ENCODE assay signal across 24 cellular contexts in genomic region chr1:69930396-69930795, GRCh38.
DNase-seq lines count a peak whose midpoint lies in the region; TF ChIP-seq lines count a peak whose summit lies in the region.
"Had no signal": no experiment of that assay in that cellular context is flagged by ENCODE, and none has a peak within 500 bp of the region (broad histone marks: within the 10 kb centered on the region; RNA-seq: fewer than 3 reads in every experiment).

No MANE protein-coding gene starts in this region.

- no peaks in the 10 kb centered on the region for H4K20me1 ChIP-seq in H9 (ENCODE audit: control insufficient read depth, insufficient read depth, insufficient read length)
- H4K20me1 ChIP-seq in GM23248 (ENCODE audit: insufficient read depth), result no peaks in the 10 kb centered on the region
- H4K20me1 ChIP-seq: BLaER1 had no signal

- no peaks in the 10 kb centered on the region for H3K23me2 ChIP-seq in H9 (ENCODE audit: insufficient read length, low read depth, low read length, poor library complexity, severe bottlenecking)

- H3F3A ChIP-seq in GM23248 (ENCODE audit: insufficient read depth), result no peaks in the 10 kb centered on the region

- H3K9me3 Mint-ChIP-seq in H9, result peaks cover 26 to 28% of the 10 kb centered on the region in 2 experiments

- H4K8ac ChIP-seq in mesenchymal stem cell (ENCODE audit: low read length), result no peak overlapping the region
- no peak overlapping the region for H4K8ac ChIP-seq in H9 (replicated peaks; ENCODE audit: insufficient read length, low read depth, low read length)

- intact Hi-C loops in left ventricle myocardium inferior (cut with micrococcal nuclease), result no loop called here

- TF ChIP-seq CTCF in choroid plexus epithelial cell (conservative IDR thresholded peaks at IDR 0.05; ENCODE audit: low read depth, low read length) (no peak), fibroblast of villous mesenchyme (IDR thresholded peaks at IDR 0.05; ENCODE audit: insufficient read depth, low read depth, low read length) (no peak), H9 (conservative IDR thresholded peaks at IDR 0.05) (no peak), left ventricle myocardium inferior (IDR thresholded peaks at IDR 0.05; ENCODE audit: borderline replicate concordance) (no peak)

- H2BK120ac ChIP-seq in mesenchymal stem cell (ENCODE audit: low read depth, low read length), result no peak overlapping the region
- no peak overlapping the region for H2BK120ac ChIP-seq in H9 (ENCODE audit: low read depth, low read length, poor library complexity, severe bottlenecking)

- DNase-seq in choroid plexus epithelial cell (ENCODE audit: low read depth) (peak; percentile 50), fibroblast of villous mesenchyme (ENCODE audit: low read depth) (peak; percentile 37), mesenchymal stem cell (peak; percentile 61), H9 (no peak), GM23248 (no peak), left ventricle myocardium inferior (no peak)
- DNase-seq: 8988T; ACHN; BE2C; C1 segment of cervical spinal cord; CD4-positive, alpha-beta memory T cell; CD4-positive, CD25-positive, alpha-beta regulatory T cell; CD8-positive, alpha-beta memory T cell; COR-L47; DMS 273 treated with DMSO at 0.1 percent for 48 hours; DMS153; DMS53; DMS79; DND-41; EL; GDM1 had no signal

- H2AK5ac ChIP-seq in mesenchymal stem cell (ENCODE audit: low read length, severe bottlenecking) (no peak overlapping the region), H9 (ENCODE audit: insufficient read length, low read length) (no peak overlapping the region)

- H2BK12ac ChIP-seq in mesenchymal stem cell (ENCODE audit: low read length in 2 of 2) (no peak overlapping the region), H9 (ENCODE audit: insufficient read length, low read depth, low read length) (no peak overlapping the region)

- H2BK20ac ChIP-seq in H9 (ENCODE audit: low read depth, low read length, poor library complexity, severe bottlenecking), result no peak overlapping the region

- H3K14ac ChIP-seq in mesenchymal stem cell (ENCODE audit: low read length in 2 of 2) (no peak overlapping the region), H9 (ENCODE audit: insufficient read depth, low read length) (no peak overlapping the region)

- H2BK15ac ChIP-seq in mesenchymal stem cell (ENCODE audit: low read depth, poor library complexity, severe bottlenecking) (no peak overlapping the region), H9 (ENCODE audit: low read depth, low read length) (no peak overlapping the region)

- no peak overlapping the region for H4K5ac ChIP-seq in H9 (ENCODE audit: insufficient read length, low read depth, low read length)

- H3K4me2 ChIP-seq in mesenchymal stem cell (ENCODE audit: low read length, poor library complexity, severe bottlenecking), result no peak overlapping the region
- H3K4me2 ChIP-seq in H9 (ENCODE audit: insufficient read depth, insufficient read length, low read length), result no peak overlapping the region
- no peak overlapping the region for H3K4me2 ChIP-seq in GM23248 (ENCODE audit: unreplicated experiment)
- H3K4me2 ChIP-seq: BLaER1 had no signal

- H3K9me2 ChIP-seq in GM23248 (ENCODE audit: insufficient read depth), result no peaks in the 10 kb centered on the region

- H3K4me1 Mint-ChIP-seq in H9, result no peaks in the 10 kb centered on the region
- H3K4me1 Mint-ChIP-seq: CD14-positive monocyte; CD4-positive, alpha-beta memory T cell; CD4-positive, CD25-positive, alpha-beta regulatory T cell; CD8-positive, alpha-beta memory T cell had no signal

- H3K18ac ChIP-seq in mesenchymal stem cell (ENCODE audit: low read depth in 1 of 2, low read length in 2 of 2) (peak overlapping the region in 1 of 2 experiments; percentile 24), H9 (ENCODE audit: insufficient read length, low read depth, low read length) (no peak overlapping the region)

- H3K79me1 ChIP-seq in mesenchymal stem cell (replicated peaks; ENCODE audit: low read length, poor library complexity, severe bottlenecking), result no peaks in the 10 kb centered on the region
- no peaks in the 10 kb centered on the region for H3K79me1 ChIP-seq in H9 (ENCODE audit: insufficient read depth, low read depth, low read length, poor library complexity, severe bottlenecking)

- no peak overlapping the region for H3K56ac ChIP-seq in H9 (ENCODE audit: insufficient read length, low read depth, low read length)

- H3K36me3 Mint-ChIP-seq in H9 (ENCODE audit: insufficient read depth in 1 of 3, low read depth in 3 of 3), result peaks cover 5 to 25% (median 12%) of the 10 kb centered on the region in 3 experiments
- H3K36me3 Mint-ChIP-seq: CD14-positive monocyte; CD4-positive, alpha-beta memory T cell; CD4-positive, CD25-positive, alpha-beta regulatory T cell had no signal

- no peak overlapping the region for H3K9ac ChIP-seq in mesenchymal stem cell (ENCODE audit: low read length)
- H3K9ac ChIP-seq in H9 (ENCODE audit: extremely low read depth, insufficient read length, low read length), result no peak overlapping the region
- no peak overlapping the region for H3K9ac ChIP-seq in GM23248
- H3K9ac ChIP-seq: BLaER1 had no signal

- no peaks in the 10 kb centered on the region for H3K27me3 Mint-ChIP-seq in H9 (ENCODE audit: low read depth)
- H3K27me3 Mint-ChIP-seq: CD4-positive, alpha-beta memory T cell; CD4-positive, CD25-positive, alpha-beta regulatory T cell had no signal

- H2BK5ac ChIP-seq in mesenchymal stem cell (ENCODE audit: low read depth, low read length, poor library complexity, severe bottlenecking), result no peak overlapping the region
- H2BK5ac ChIP-seq in H9 (ENCODE audit: insufficient read length, low read length), result no peak overlapping the region

- no peak overlapping the region for H3K4ac ChIP-seq in mesenchymal stem cell (ENCODE audit: low read depth in 1 of 2, low read length in 2 of 2)
- no peak overlapping the region for H3K4ac ChIP-seq in H9 (ENCODE audit: low read depth, low read length)

- no peaks in the 10 kb centered on the region for H3K27me3 ChIP-seq in mesenchymal stem cell (ENCODE audit: control insufficient read depth in 1 of 2, insufficient read depth in 1 of 2, low read length in 2 of 2)
- H3K27me3 ChIP-seq in H9 (ENCODE audit: insufficient read depth, low read length), result no peaks in the 10 kb centered on the region
- H3K27me3 ChIP-seq in GM23248 (replicated peaks; ENCODE audit: insufficient read depth), result no peaks in the 10 kb centered on the region
- H3K27me3 ChIP-seq in left ventricle myocardium inferior (ENCODE audit: low read depth), result no peaks in the 10 kb centered on the region
- H3K27me3 ChIP-seq: BE2C, BLaER1 had no signal

- H3K23ac ChIP-seq in mesenchymal stem cell (ENCODE audit: low read length in 2 of 2), result no peak overlapping the region
- H3K23ac ChIP-seq in H9 (ENCODE audit: insufficient read length, low read depth, low read length), result no peak overlapping the region

- H3K9me3 ChIP-seq in mesenchymal stem cell (ENCODE audit: control insufficient read depth, low read length) (no peaks in the 10 kb centered on the region), H9 (ENCODE audit: control insufficient read depth, low read depth, low read length) (no peaks in the 10 kb centered on the region), GM23248 (ENCODE audit: low read depth) (no peaks in the 10 kb centered on the region), left ventricle myocardium inferior (replicated peaks) (no peaks in the 10 kb centered on the region)
- H3K9me3 ChIP-seq: BE2C had no signal

- H2AFZ ChIP-seq in mesenchymal stem cell (ENCODE audit: low read depth, low read length) (no peak overlapping the region), H9 (ENCODE audit: low read length) (no peak overlapping the region), GM23248 (no peak overlapping the region)

- H3K4me1 ChIP-seq in mesenchymal stem cell (ENCODE audit: control insufficient read depth, insufficient read depth, low read depth, low read length), result no peaks in the 10 kb centered on the region
- H3K4me1 ChIP-seq in H9 (ENCODE audit: insufficient read depth, low read length), result no peaks in the 10 kb centered on the region
- no peaks in the 10 kb centered on the region for H3K4me1 ChIP-seq in GM23248 (ENCODE audit: insufficient read depth)
- no peaks in the 10 kb centered on the region for H3K4me1 ChIP-seq in left ventricle myocardium inferior
- H3K4me1 ChIP-seq: BE2C, BLaER1 had no signal

- H3K4me3 Mint-ChIP-seq in H9, result no peak overlapping the region
- H3K4me3 Mint-ChIP-seq: CD14-positive monocyte; CD4-positive, alpha-beta memory T cell; CD4-positive, CD25-positive, alpha-beta regulatory T cell; CD8-positive, alpha-beta memory T cell had no signal

- H3K79me2 ChIP-seq in H9 (ENCODE audit: insufficient read depth, low read length) (no peaks in the 10 kb centered on the region), GM23248 (ENCODE audit: insufficient read depth) (no peaks in the 10 kb centered on the region)

- H3K27ac ChIP-seq in mesenchymal stem cell (ENCODE audit: low read length, poor library complexity, severe bottlenecking) (no peak overlapping the region), H9 (ENCODE audit: insufficient read length, low read depth, low read length) (no peak overlapping the region), GM23248 (no peak overlapping the region), left ventricle myocardium inferior (replicated peaks) (no peak overlapping the region)
- H3K27ac ChIP-seq: BLaER1 had no signal

- H3K4me3 ChIP-seq in choroid plexus epithelial cell (ENCODE audit: low read depth, low read length) (no peak overlapping the region), fibroblast of villous mesenchyme (ENCODE audit: low read depth, low read length) (no peak overlapping the region), mesenchymal stem cell (ENCODE audit: insufficient read depth in 1 of 2, low read depth in 1 of 2, low read length in 2 of 2) (no peak overlapping the region), GM23248 (no peak overlapping the region), left ventricle myocardium inferior (no peak overlapping the region)
- H3K4me3 ChIP-seq: BLaER1, GM12878 had no signal

- WGBS in mesenchymal stem cell, result 89% methylated on average over 2 of the region's 2 CpGs
- no CpG with 5 or more reads among the region's 2 CpGs for WGBS in H9 (ENCODE audit: extremely low coverage, insufficient read length, low lambda C conversion rate)
- WGBS in GM23248 (ENCODE audit: low coverage in 1 of 2, low lambda C conversion rate in 2 of 2, missing lambda C conversion rate in 2 of 2), 2 experiments, result 83 to 96% methylated on average over 2 of the region's 2 CpGs

- no peak overlapping the region for H3K27ac Mint-ChIP-seq in H9
- H3K27ac Mint-ChIP-seq: CD4-positive, alpha-beta memory T cell; CD4-positive, CD25-positive, alpha-beta regulatory T cell; CD8-positive, alpha-beta memory T cell had no signal

- H3T11ph ChIP-seq in H9 (ENCODE audit: low read length), result no peak overlapping the region

- H3K36me3 ChIP-seq in mesenchymal stem cell (ENCODE audit: control insufficient read depth in 1 of 2, insufficient read depth in 2 of 2, low read depth in 1 of 2, low read length in 2 of 2), result no peaks in the 10 kb centered on the region
- no peaks in the 10 kb centered on the region for H3K36me3 ChIP-seq in GM23248 (ENCODE audit: low read depth)
- no peaks in the 10 kb centered on the region for H3K36me3 ChIP-seq in left ventricle myocardium inferior
- H3K36me3 ChIP-seq: BE2C, BLaER1 had no signal

- in situ Hi-C loops in GM23248 (cut with MboI), result no loop called here

- H4K91ac ChIP-seq in mesenchymal stem cell (ENCODE audit: low read length) (no peak overlapping the region), H9 (ENCODE audit: insufficient read length, low read depth, low read length) (no peak overlapping the region)

Comparison
In these comparisons a context has a peak if more than half of its experiments do, and no peak if none do; other contexts are left out.
1. DNase-seq: peak in choroid plexus epithelial cell (single experiment), fibroblast of villous mesenchyme (single experiment) and mesenchymal stem cell (single experiment); none in H9 (single experiment), GM23248 (single experiment) and left ventricle myocardium inferior (single experiment).